In the genomic region with DNA sequence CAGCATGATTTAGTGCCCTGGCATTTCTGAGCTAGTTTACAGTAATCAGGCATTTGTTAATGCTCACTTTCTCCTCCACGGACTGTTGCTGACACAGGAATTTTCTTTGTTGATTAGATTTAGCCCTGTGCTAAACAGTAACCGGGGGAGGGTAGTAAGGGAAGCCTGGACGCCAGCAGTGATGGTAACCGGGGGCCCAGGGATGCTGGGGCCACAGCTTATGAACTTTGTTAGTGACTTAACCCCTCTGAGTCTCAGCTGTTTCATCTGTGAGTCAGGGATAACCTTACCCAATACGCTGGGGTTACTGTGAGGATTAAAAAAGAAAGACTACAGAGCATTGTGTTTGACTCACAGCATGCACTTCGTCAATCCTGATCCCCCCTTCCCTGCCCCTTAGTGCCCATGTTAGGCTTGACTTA, we compare ENCODE assay signal across 14 cellular contexts. TPM values are rescaled to one million over a fixed set of nuclear protein-coding genes. Genes with fewer than 3 reads are reported as not detected.
DNase-seq lines count a peak whose midpoint lies in the region; ATAC-seq and TF ChIP-seq lines count a peak whose summit lies in the region.
"Had no signal": no experiment of that assay in that cellular context is flagged by ENCODE, and none has a peak within 500 bp of the region (broad histone marks: within the 10 kb centered on the region; RNA-seq: fewer than 3 reads in every experiment).

No MANE protein-coding gene starts in this region.

- H3K9me3 ChIP-seq in SK-N-SH: no peaks in the 10 kb centered on the region
- H3K9me3 ChIP-seq in psoas muscle: no peaks in the 10 kb centered on the region
- H3K9me3 ChIP-seq: right atrium auricular region had no signal

- H3K4me2 ChIP-seq in SK-N-SH: peak overlapping the region; percentile 23

- H3F3A ChIP-seq in SK-N-SH (replicated peaks; ENCODE audit: insufficient read depth): no peaks in the 10 kb centered on the region

- H2AFZ ChIP-seq in SK-N-SH (ENCODE audit: low read depth): peak overlapping the region; percentile 0; the same call in 1 of the 2 replicates

- TF ChIP-seq CTCF in SK-N-SH (IDR thresholded peaks at IDR 0.05) (no peak), psoas muscle (IDR thresholded peaks at IDR 0.05) (no peak)

- H3K4me3 Mint-ChIP-seq in effector memory CD8-positive, alpha-beta T cell: no peak overlapping the region
- no peak overlapping the region for H3K4me3 Mint-ChIP-seq in activated T-cell treated with anti-CD3 and anti-CD28 coated beads, Interleukin-2, amount 50 U/mL, for 4 hours
- H3K4me3 Mint-ChIP-seq: IgD-negative memory B cell had no signal

- no peaks in the 10 kb centered on the region for H4K20me1 ChIP-seq in SK-N-SH (ENCODE audit: insufficient read depth)

- peaks cover 0 to 11% of the 10 kb centered on the region in 2 donors for H3K27me3 Mint-ChIP-seq in effector memory CD8-positive, alpha-beta T cell
- no peaks in the 10 kb centered on the region for H3K27me3 Mint-ChIP-seq in activated T-cell treated with anti-CD3 and anti-CD28 coated beads, Interleukin-2, amount 50 U/mL, for 4 hours (ENCODE audit: low read depth)
- H3K27me3 Mint-ChIP-seq: IgD-negative memory B cell had no signal

- H3K36me3 ChIP-seq in SK-N-SH (replicated peaks in 1 of 2; ENCODE audit: control insufficient read depth in 1 of 2, insufficient read depth in 2 of 2, low read length in 1 of 2) (no peaks in the 10 kb centered on the region), psoas muscle (ENCODE audit: insufficient read depth in 1 of 2, low read depth in 1 of 2) (no peaks in the 10 kb centered on the region)
- H3K36me3 ChIP-seq: right atrium auricular region had no signal

- H3K27ac ChIP-seq in SK-N-SH (ENCODE audit: low read depth in 2 of 2, low read length in 1 of 2) (peak overlapping the region in 1 of 2 experiments; percentile 10; a peak in 1 of 4 replicates), psoas muscle (no peak overlapping the region)
- H3K27ac ChIP-seq: right atrium auricular region had no signal

- no peaks in the 10 kb centered on the region for H3K9me3 Mint-ChIP-seq in effector memory CD8-positive, alpha-beta T cell
- no peaks in the 10 kb centered on the region for H3K9me3 Mint-ChIP-seq in activated T-cell treated with anti-CD3 and anti-CD28 coated beads, Interleukin-2, amount 50 U/mL, for 4 hours
- H3K9me3 Mint-ChIP-seq: IgD-negative memory B cell had no signal

- H3K27ac Mint-ChIP-seq in effector memory CD8-positive, alpha-beta T cell: no peak overlapping the region

- no peak for TF ChIP-seq EP300 in SK-N-SH (IDR thresholded peaks at IDR 0.05; ENCODE audit: borderline replicate concordance in 1 of 2, low read depth in 1 of 2, low read length in 1 of 2)

- H3K9ac ChIP-seq in SK-N-SH: no peak overlapping the region

- intact Hi-C loops in psoas muscle (cut with DNase I): loop anchor here in 1 of 2 donors (10.0 kb wide), 1 partner anchor 336 kb away; no protein-coding TSS in a partner anchor

- H3K27me3 ChIP-seq in SK-N-SH (ENCODE audit: insufficient read depth) (no peaks in the 10 kb centered on the region), psoas muscle (ENCODE audit: insufficient read depth in 3 of 3, low read length in 2 of 3) (no peaks in the 10 kb centered on the region)
- H3K27me3 ChIP-seq: right atrium auricular region had no signal

- TF ChIP-seq RAD21 in SK-N-SH (IDR thresholded peaks at IDR 0.05; ENCODE audit: low read length): no peak

- DNase-seq in ELF-1 (ENCODE audit: low read depth, low spot score) (peak; percentile 33), SK-N-SH (no peak), fibroblast of peridontal ligament (ENCODE audit: extremely low read depth) (peak; percentile 90), psoas muscle (no peak)
- no peak for DNase-seq in effector memory CD8-positive, alpha-beta T cell
- no peak for DNase-seq in activated T-cell treated with anti-CD3 and anti-CD28 coated beads, Interleukin-2, amount 50 U/mL, for 4 hours
- DNase-seq: activated CD4-positive, alpha-beta T cell treated with anti-CD3 and anti-CD28 coated beads for 1 hour; activated naive CD4-positive, alpha-beta T cell treated with anti-CD3 and anti-CD28 coated beads, Interleukin-2, amount 50 U/mL, for 16 hours; NCI-H2171 treated with DMSO at 0.1 percent for 48 hours; SIG-M5 had no signal

- POLR2A ChIA-PET in SK-N-SH (lab: Yijun Ruan, JAX): no interaction called here

- WGBS in SK-N-SH (ENCODE audit: low lambda C conversion rate): 43% methylated on average over 6 of the region's 6 CpGs
- WGBS in psoas muscle, 3 donors: 74 to 84% (median 80%) methylated on average over 6 of the region's 6 CpGs

- CTCF ChIA-PET in SK-N-SH (lab: Yijun Ruan, JAX): interaction anchor here (1.1 to 2.4 kb wide), 3 partner anchors 8 to 14 kb away, joined by 3 to 16 read pairs (median 4); no protein-coding TSS in a partner anchor

- no peaks in the 10 kb centered on the region for H3K4me1 Mint-ChIP-seq in effector memory CD8-positive, alpha-beta T cell (ENCODE audit: low read depth in 2 of 2)
- no peaks in the 10 kb centered on the region for H3K4me1 Mint-ChIP-seq in activated T-cell treated with anti-CD3 and anti-CD28 coated beads, Interleukin-2, amount 50 U/mL, for 4 hours (ENCODE audit: low read depth)
- H3K4me1 Mint-ChIP-seq: IgD-negative memory B cell had no signal

- no peaks in the 10 kb centered on the region for H3K9me2 ChIP-seq in SK-N-SH

- no peaks in the 10 kb centered on the region; the same call in 1 of the 2 replicates for H3K79me2 ChIP-seq in SK-N-SH (ENCODE audit: insufficient read depth)

- no peak overlapping the region for H3K4me3 ChIP-seq in SK-N-SH (ENCODE audit: low read depth in 2 of 2, low read length in 1 of 2)
- H3K4me3 ChIP-seq in psoas muscle: no peak overlapping the region
- H3K4me3 ChIP-seq: right atrium auricular region had no signal

- H3K4me1 ChIP-seq in SK-N-SH (ENCODE audit: control insufficient read depth in 1 of 2, insufficient read depth in 2 of 2, low read depth in 1 of 2, low read length in 1 of 2) (peaks cover 20 to 21% of the 10 kb centered on the region in 2 experiments; a peak in 3 of 4 replicates), psoas muscle (peaks cover 7% of the 10 kb centered on the region)
- H3K4me1 ChIP-seq: right atrium auricular region had no signal

- no peaks in the 10 kb centered on the region for H3K36me3 Mint-ChIP-seq in effector memory CD8-positive, alpha-beta T cell (ENCODE audit: insufficient read depth)
- H3K36me3 Mint-ChIP-seq in activated T-cell treated with anti-CD3 and anti-CD28 coated beads, Interleukin-2, amount 50 U/mL, for 4 hours (ENCODE audit: insufficient read depth): no peaks in the 10 kb centered on the region
- H3K36me3 Mint-ChIP-seq: IgD-negative memory B cell had no signal

- peak in 3 of 4 donors; percentile 34 to 62 (median 41) for ATAC-seq in psoas muscle
- no peak for ATAC-seq in effector memory CD8-positive, alpha-beta T cell (replicated peaks)
- ATAC-seq in activated T-cell treated with anti-CD3 and anti-CD28 coated beads, Interleukin-2, amount 50 U/mL, for 4 hours: no peak
- ATAC-seq in GM18502 (IDR thresholded peaks at IDR 0.05; ENCODE audit: poor library complexity, unreplicated experiment): no peak
- ATAC-seq in HG02852 (IDR thresholded peaks at IDR 0.05; ENCODE audit: unreplicated experiment): no peak

TF ChIP-seq in SK-N-SH, 30 proteins besides CTCF, POLR2A, EP300 and RAD21 (continues in another document):
- TF ChIP-seq, protein P1, sequence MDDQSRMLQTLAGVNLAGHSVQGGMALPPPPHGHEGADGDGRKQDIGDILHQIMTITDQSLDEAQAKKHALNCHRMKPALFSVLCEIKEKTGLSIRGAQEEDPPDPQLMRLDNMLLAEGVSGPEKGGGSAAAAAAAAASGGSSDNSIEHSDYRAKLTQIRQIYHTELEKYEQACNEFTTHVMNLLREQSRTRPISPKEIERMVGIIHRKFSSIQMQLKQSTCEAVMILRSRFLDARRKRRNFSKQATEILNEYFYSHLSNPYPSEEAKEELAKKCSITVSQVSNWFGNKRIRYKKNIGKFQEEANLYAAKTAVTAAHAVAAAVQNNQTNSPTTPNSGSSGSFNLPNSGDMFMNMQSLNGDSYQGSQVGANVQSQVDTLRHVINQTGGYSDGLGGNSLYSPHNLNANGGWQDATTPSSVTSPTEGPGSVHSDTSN (IDR thresholded peaks at IDR 0.05): peak; percentile 12; the same call in 1 of the 2 replicates
- TF ChIP-seq FOXJ3 (CRISPR knock-in tag; IDR thresholded peaks at IDR 0.05): no peak
- TF ChIP-seq TAF1 (IDR thresholded peaks at IDR 0.05; ENCODE audit: borderline replicate concordance, low read depth, low read length): no peak
- TF ChIP-seq FOSL2 (IDR thresholded peaks at IDR 0.05; ENCODE audit: borderline replicate concordance, low read depth): peak; percentile 56
- TF ChIP-seq TEAD4 (IDR thresholded peaks at IDR 0.05; ENCODE audit: borderline replicate concordance, insufficient read depth): no peak
- no peak for TF ChIP-seq EZH2phosphoT487 (IDR thresholded peaks at IDR 0.05; ENCODE audit: borderline replicate concordance, low read depth)
- TF ChIP-seq POLR2AphosphoS5 (IDR thresholded peaks at IDR 0.05; ENCODE audit: low read depth, low read length): no peak
- TF ChIP-seq FOXM1 (IDR thresholded peaks at IDR 0.05; ENCODE audit: low read depth): no peak
- TF ChIP-seq NRF1 (IDR thresholded peaks at IDR 0.05; ENCODE audit: low read depth, low read length): no peak
- TF ChIP-seq YY1 (IDR thresholded peaks at IDR 0.05; ENCODE audit: low read depth): no peak
- no peak for TF ChIP-seq MXI1 (IDR thresholded peaks at IDR 0.05; ENCODE audit: low read depth, low read length)
- no peak for TF ChIP-seq SMC3 (IDR thresholded peaks at IDR 0.05; ENCODE audit: low read depth, low read length)
- TF ChIP-seq GATA2 (CRISPR knock-in tag; IDR thresholded peaks at IDR 0.05): no peak
- TF ChIP-seq NFIC (IDR thresholded peaks at IDR 0.05; ENCODE audit: borderline replicate concordance): no peak
- TF ChIP-seq GABPA (IDR thresholded peaks at IDR 0.05; ENCODE audit: low read depth): no peak
- no peak for TF ChIP-seq SIN3A (IDR thresholded peaks at IDR 0.05; ENCODE audit: borderline replicate concordance, low read depth, low read length)
- TF ChIP-seq, protein P2, sequence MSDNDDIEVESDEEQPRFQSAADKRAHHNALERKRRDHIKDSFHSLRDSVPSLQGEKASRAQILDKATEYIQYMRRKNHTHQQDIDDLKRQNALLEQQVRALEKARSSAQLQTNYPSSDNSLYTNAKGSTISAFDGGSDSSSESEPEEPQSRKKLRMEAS (IDR thresholded peaks at IDR 0.05; ENCODE audit: low read depth): 0 out of 2 replicates have a peak, but pooled peaks have one; percentile 21

RNA-seq across cellular contexts. Expression of a gene that starts 33.5 kb away (rescaled TPM):
- polyA plus RNA-seq in SK-N-SH (2012; rRNA removed) (4.2 and 4.6 TPM in 2 replicates), psoas muscle (10 to 100 TPM in 1 of 3 donors, 1 to 10 TPM in 2; 4.7 to 13.3 (median 6.4) TPM)
- 2.9 and 3.8 TPM in 2 replicates for polyA plus RNA-seq in SK-N-SH (2012; cell fraction: cytosol; rRNA removed)
- 17.7 and 21.5 TPM in 2 replicates for polyA plus RNA-seq in SK-N-SH (2012; cell fraction: nucleus; rRNA removed)
- 10 to 100 TPM in 1 of 4 donors, 1 to 10 TPM in 3; 4.4 to 14.1 (median 7.7) TPM for total RNA-seq in psoas muscle
- total RNA-seq in activated T-cell treated with anti-CD3 and anti-CD28 coated beads, Interleukin-2, amount 50 U/mL, for 4 hours: 1 to 10 TPM in 2 of 3 donors, under 1 TPM in 1; 0.82 to 1.5 (median 1.1) TPM

Comparison
In these comparisons a context has a peak if more than half of its experiments do, and no peak if none do; other contexts are left out.
1. DNase-seq: peak in ELF-1 (single experiment) and fibroblast of peridontal ligament (single experiment); none in SK-N-SH (single experiment), psoas muscle (0 of 2), effector memory CD8-positive, alpha-beta T cell (0 of 3) and activated T-cell treated with anti-CD3 and anti-CD28 coated beads, Interleukin-2, amount 50 U/mL, for 4 hours (single experiment).
2. ATAC-seq: peak in psoas muscle (3 of 4); none in effector memory CD8-positive, alpha-beta T cell (single experiment), activated T-cell treated with anti-CD3 and anti-CD28 coated beads, Interleukin-2, amount 50 U/mL, for 4 hours (0 of 2), GM18502 (single experiment) and HG02852 (single experiment).